Comparison of ENCODE assay signal across 1 cellular context in genomic region chr1:107010582-107010981, GRCh38.
TF ChIP-seq lines count a peak whose summit lies in the region.

No MANE protein-coding gene starts in this region.

TF ChIP-seq in GM12878, 131 proteins besides CTCF, POLR2A, EP300 and RAD21 (continued from another document):
- TF ChIP-seq E2F4 (IDR thresholded peaks at IDR 0.05; ENCODE audit: low read depth, low read length): no peak
- TF ChIP-seq REST (IDR thresholded peaks at IDR 0.05; ENCODE audit: low read depth, low read length): no peak
- TF ChIP-seq ZSCAN29 (IDR thresholded peaks at IDR 0.05): no peak
